ENCODE assay signal across 16 cellular contexts in genomic region chr10:86253171-86254072, GRCh38.
DNase-seq lines count a peak whose midpoint lies in the region; ATAC-seq and TF ChIP-seq lines count a peak whose summit lies in the region.
"Had no signal": no experiment of that assay in that cellular context is flagged by ENCODE, and none has a peak within 500 bp of the region (broad histone marks: within the 10 kb centered on the region; RNA-seq: fewer than 3 reads in every experiment).

No MANE protein-coding gene starts in this region.

- H4K8ac ChIP-seq in neuronal stem cell (ENCODE audit: low read depth, low read length), result no peak overlapping the region

- H2AFZ ChIP-seq in neuronal stem cell (ENCODE audit: low read length), result no peak overlapping the region

- no peak overlapping the region for H3K27ac ChIP-seq in WERI-Rb-1
- no peak overlapping the region for H3K27ac ChIP-seq in neuronal stem cell (replicated peaks; ENCODE audit: low read length)
- H3K27ac ChIP-seq in gastroesophageal sphincter, result no peak overlapping the region
- H3K27ac ChIP-seq: epithelial cell of prostate had no signal

- H3K4me1 ChIP-seq in neuronal stem cell (ENCODE audit: control insufficient read depth in 2 of 2, insufficient read depth in 1 of 2, low read depth in 1 of 2, low read length in 2 of 2) (peaks cover 0 to 12% of the 10 kb centered on the region in 2 donors), gastroesophageal sphincter (no peaks in the 10 kb centered on the region)

- no peak for TF ChIP-seq POLR2A in gastroesophageal sphincter (IDR thresholded peaks at IDR 0.05)

- peaks cover 9% of the 10 kb centered on the region for H3K9me3 ChIP-seq in WERI-Rb-1 (ENCODE audit: severe bottlenecking)
- H3K9me3 ChIP-seq in neuronal stem cell (replicated peaks in 1 of 2; ENCODE audit: control insufficient read depth in 2 of 2, insufficient read depth in 1 of 2, low read depth in 1 of 2, low read length in 2 of 2), result peaks cover 0 to 5% of the 10 kb centered on the region in 2 donors
- no peaks in the 10 kb centered on the region for H3K9me3 ChIP-seq in gastroesophageal sphincter

- no peak overlapping the region for H3K14ac ChIP-seq in neuronal stem cell (ENCODE audit: low read length)

- H3K36me3 ChIP-seq in WERI-Rb-1 (no peaks in the 10 kb centered on the region), neuronal stem cell (replicated peaks in 1 of 2; ENCODE audit: control insufficient read depth in 2 of 2, insufficient read depth in 2 of 2, low read length in 2 of 2) (no peaks in the 10 kb centered on the region), gastroesophageal sphincter (no peaks in the 10 kb centered on the region)

- peak overlapping the region; percentile 51 for H3K18ac ChIP-seq in neuronal stem cell (ENCODE audit: low read length)

- WGBS in neuronal stem cell (ENCODE audit: extremely low coverage in 2 of 2, insufficient read length in 2 of 2, insufficient replicate concordance in 1 of 2), 2 donors, result no CpG with 5 or more reads among the region's 13 CpGs
- WGBS in gastroesophageal sphincter (ENCODE audit: low coverage in 1 of 2), 2 donors, result 49 to 55% methylated on average over 6 to 8 of the region's 13 CpGs

- H3K23ac ChIP-seq in neuronal stem cell (ENCODE audit: low read depth, low read length, poor library complexity), result no peak overlapping the region

- no peak for TF ChIP-seq EP300 in gastroesophageal sphincter (IDR thresholded peaks at IDR 0.05)

- H3K4me3 ChIP-seq in WERI-Rb-1 (ENCODE audit: low read depth, low read length), result no peak overlapping the region
- no peak overlapping the region for H3K4me3 ChIP-seq in neuronal stem cell (ENCODE audit: low read length in 2 of 2)
- no peak overlapping the region for H3K4me3 ChIP-seq in gastroesophageal sphincter
- H3K4me3 ChIP-seq: lung had no signal

- DNase-seq in DMS79 treated with DMSO at 0.1 percent for 48 hours (lab: John Stamatoyannopoulos, UW), result peak; percentile 25
- no peak for DNase-seq in DMS79 (lab: John Stamatoyannopoulos, UW)
- DNase-seq in NCI-H2029 treated with DMSO at 0.1 percent for 48 hours (lab: John Stamatoyannopoulos, UW), result peak; percentile 3
- peak; percentile 42 for DNase-seq in WERI-Rb-1
- no peak for DNase-seq in neuronal stem cell (ENCODE audit: low spot score)
- DNase-seq in superior temporal gyrus (ENCODE audit: extremely low spot score), result no peak
- DNase-seq: 8988T; activated CD8-positive, alpha-beta T cell treated with anti-CD3 and anti-CD28 coated beads for 36 hours; activated naive CD4-positive, alpha-beta T cell treated with anti-CD3 and anti-CD28 coated beads, Interleukin-2, amount 50 U/mL, for 16 hours; hypothalamus; IMR-90; T1000 had no signal

- no peak overlapping the region for H2BK12ac ChIP-seq in neuronal stem cell (ENCODE audit: low read length)

- H3K9ac ChIP-seq in neuronal stem cell (ENCODE audit: low read depth, low read length, poor library complexity), result no peak overlapping the region

- no peaks in the 10 kb centered on the region for H3K79me1 ChIP-seq in neuronal stem cell (ENCODE audit: low read depth, low read length)

- no peak overlapping the region for H2BK15ac ChIP-seq in neuronal stem cell (ENCODE audit: low read length)

- no peak overlapping the region for H2BK120ac ChIP-seq in neuronal stem cell (ENCODE audit: low read depth, low read length)

- H2BK5ac ChIP-seq in neuronal stem cell (ENCODE audit: low read length), result no peak overlapping the region

- H3K27me3 ChIP-seq in WERI-Rb-1 (ENCODE audit: insufficient read depth, low read depth, severe bottlenecking) (no peaks in the 10 kb centered on the region), neuronal stem cell (ENCODE audit: control insufficient read depth in 3 of 3, insufficient read depth in 3 of 3, low read depth in 1 of 3, low read length in 3 of 3) (no peaks in the 10 kb centered on the region), gastroesophageal sphincter (peaks cover 10% of the 10 kb centered on the region)

- no peak overlapping the region for H3K4ac ChIP-seq in neuronal stem cell (ENCODE audit: low read length)

- ATAC-seq in gastroesophageal sphincter, result no peak
- no peak for ATAC-seq in HG03039 (IDR thresholded peaks at IDR 0.05; ENCODE audit: unreplicated experiment)
- ATAC-seq: activated CD8-positive, alpha-beta T cell treated with anti-CD3 and anti-CD28 coated beads for 36 hours had no signal

- no peak overlapping the region for H3K4me2 ChIP-seq in neuronal stem cell (ENCODE audit: insufficient read depth, low read length, poor library complexity, severe bottlenecking)

- H4K91ac ChIP-seq in neuronal stem cell (ENCODE audit: low read depth, low read length, poor library complexity), result no peak overlapping the region

- TF ChIP-seq CTCF in WERI-Rb-1 (IDR thresholded peaks at IDR 0.05; ENCODE audit: low read depth, low read length), result no peak
- no peak for TF ChIP-seq CTCF in gastroesophageal sphincter (IDR thresholded peaks at IDR 0.05)

- peak overlapping the region; percentile 1 for H2AK5ac ChIP-seq in neuronal stem cell (ENCODE audit: low read depth, low read length)

Comparison
In these comparisons a context has a peak if more than half of its experiments do, and no peak if none do; other contexts are left out.
1. DNase-seq: peak in DMS79 treated with DMSO at 0.1 percent for 48 hours (single experiment), NCI-H2029 treated with DMSO at 0.1 percent for 48 hours (single experiment) and WERI-Rb-1 (single experiment); none in DMS79 (single experiment), neuronal stem cell (single experiment) and superior temporal gyrus (single experiment).